25 cellular contexts compared by ENCODE assay signal in genomic region chr2:206482633-206483032, GRCh38.
"Had no signal": no experiment of that assay in that cellular context is flagged by ENCODE, and none has a peak within 500 bp of the region (broad histone marks: within the 10 kb centered on the region; RNA-seq: fewer than 3 reads in every experiment).

No MANE protein-coding gene starts in this region.

- H3K36me3 ChIP-seq: brain microvascular endothelial cell, cardiac muscle cell, Peyer's patch, WERI-Rb-1 had no signal

- H3K9me3 ChIP-seq: Peyer's patch had no signal

- ATAC-seq: activated CD8-positive, alpha-beta memory T cell treated with anti-CD3 and anti-CD28 coated beads, Interleukin-2, amount 10 ng/mL, durations not matched to agents 7 days and 5 days; activated naive CD8-positive, alpha-beta T cell treated with anti-CD3 and anti-CD28 coated beads, Interleukin-2, amount 50 U/mL, for 24 hours; PC-3 had no signal

- H3K27ac ChIP-seq: brain microvascular endothelial cell, cardiac muscle cell, Peyer's patch, WERI-Rb-1 had no signal

- H3K27me3 ChIP-seq: brain microvascular endothelial cell, cardiac muscle cell, Peyer's patch had no signal

- DNase-seq: activated CD4-positive, alpha-beta memory T cell treated with anti-CD3 and anti-CD28 coated beads, Interleukin-2, amount 10 ng/mL, durations not matched to agents 7 days and 5 days; activated CD4-positive, alpha-beta T cell treated with anti-CD3 and anti-CD28 coated beads for 1 hour; activated CD4-positive, alpha-beta T cell treated with anti-CD3 and anti-CD28 coated beads for 48 hours; activated CD4-positive, CD25-positive, alpha-beta regulatory T cell; activated CD8-positive, alpha-beta memory T cell treated with anti-CD3 and anti-CD28 coated beads for 24 hours; activated CD8-positive, alpha-beta memory T cell treated with anti-CD3 and anti-CD28 coated beads, Interleukin-2, amount 10 ng/mL, durations not matched to agents 7 days and 5 days; activated CD8-positive, alpha-beta memory T cell treated with anti-CD3 and anti-CD28 coated beads, Interleukin-2, amount 50 U/mL, for 48 hours; activated effector memory CD4-positive, alpha-beta T cell treated with Interleukin-2 at 50 U/mL for 16 hours; activated naive CD4-positive, alpha-beta T cell treated with anti-CD3 and anti-CD28 coated beads, Interleukin-2, amount 10 ng/mL, durations not matched to agents 7 days and 5 days; activated naive CD8-positive, alpha-beta T cell treated with anti-CD3 and anti-CD28 coated beads, Interleukin-2, amount 50 U/mL, for 24 hours; activated T-cell treated with anti-CD3 and anti-CD28 coated beads, Interleukin-2, amount 50 U/mL, for 48 hours; anterior cingulate cortex; brain microvascular endothelial cell; NCI-H1105; NCI-H1417 treated with DMSO at 0.1 percent for 48 hours; NCI-H187 treated with DMSO at 0.1 percent for 48 hours; NCI-H2081; NCI-H345; NCI-H524 treated with DMSO at 0.1 percent for 48 hours; NK-92 treated with Interleukin-12 subunit alpha and Interleukin-12 subunit beta, amount 100 ng/mL, for 24 hours; PC-3; Peyer's patch; T1000; WERI-Rb-1 had no signal

- H3K4me1 ChIP-seq: Peyer's patch had no signal

- H3K4me3 ChIP-seq: cardiac muscle cell, Peyer's patch had no signal
